8 cellular contexts compared by ENCODE assay signal in the genomic region with DNA sequence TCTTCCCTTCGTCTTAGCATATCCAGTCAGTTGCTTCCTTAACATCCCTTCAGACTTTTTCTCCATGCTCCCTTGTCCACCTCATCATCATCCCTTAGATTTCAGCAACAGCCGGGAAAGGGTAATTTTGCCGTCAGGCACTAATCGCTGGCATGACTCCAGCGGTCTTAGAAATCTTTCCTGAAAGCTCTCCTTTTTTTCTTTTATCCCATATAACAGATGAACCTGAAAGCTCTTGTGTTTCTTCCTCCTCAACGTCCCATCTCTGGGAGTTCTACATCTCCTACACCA. TPM values are rescaled to one million over a fixed set of nuclear protein-coding genes. Genes with fewer than 3 reads are reported as not detected.
DNase-seq lines count a peak whose midpoint lies in the region; ATAC-seq, FAIRE-seq and TF ChIP-seq lines count a peak whose summit lies in the region.

No MANE protein-coding gene starts in this region.

- H3K27ac Mint-ChIP-seq in WTC11, result no peak overlapping the region

- peak overlapping the region; percentile 100 for H3K27ac ChIP-seq in rectal smooth muscle tissue (ENCODE audit: low read depth, low read length)

- no peaks in the 10 kb centered on the region for H3K9me3 ChIP-seq in NT2/D1 (ENCODE audit: insufficient read depth, low read length)

- ATAC-seq in HG03097 (IDR thresholded peaks at IDR 0.05; ENCODE audit: low FRiP score, unreplicated experiment), result no peak
- ATAC-seq in WTC11, result no peak

- no peak for TF ChIP-seq CTCF in WTC11 (IDR thresholded peaks at IDR 0.05)

- POLR2A ChIA-PET in WTC11 (lab: Charles Lee), result interaction anchor here (1.2 to 6.1 kb wide), 8 partner anchors 11 to 274 kb away, joined by 3 to 42 read pairs (median 17); partner anchors contain the start of genes BOLA1, OTUD7B and SF3B4

- no peaks in the 10 kb centered on the region for H3K27me3 Mint-ChIP-seq in WTC11 (ENCODE audit: low read depth)

- no peak overlapping the region for H3K4me3 Mint-ChIP-seq in WTC11

- H3K4me3 ChIP-seq in NT2/D1 (ENCODE audit: insufficient read length, low read depth) (peak overlapping the region; percentile 64), rectal smooth muscle tissue (ENCODE audit: low read length) (peak overlapping the region; percentile 91)

- H3K9ac ChIP-seq in NT2/D1 (ENCODE audit: insufficient read length, low read depth) (peak overlapping the region; percentile 80), rectal smooth muscle tissue (ENCODE audit: low read length) (no peak overlapping the region)

- no peaks in the 10 kb centered on the region for H3K4me1 ChIP-seq in NT2/D1 (ENCODE audit: insufficient read depth, insufficient read length)
- peaks cover 7% of the 10 kb centered on the region for H3K4me1 ChIP-seq in rectal smooth muscle tissue (ENCODE audit: control insufficient read depth, insufficient read depth, low read length)

- H3K27me3 ChIP-seq in NT2/D1 (ENCODE audit: insufficient read depth, insufficient read length) (no peaks in the 10 kb centered on the region), rectal smooth muscle tissue (ENCODE audit: control insufficient read depth, insufficient read depth, low read length) (no peaks in the 10 kb centered on the region)

- H3K36me3 Mint-ChIP-seq in WTC11, result no peaks in the 10 kb centered on the region

- H3K36me3 ChIP-seq in NT2/D1 (ENCODE audit: insufficient read depth, insufficient read length, low read length), result no peaks in the 10 kb centered on the region
- peaks cover 3% of the 10 kb centered on the region for H3K36me3 ChIP-seq in rectal smooth muscle tissue (ENCODE audit: control insufficient read depth, insufficient read depth, low read length)

- DNase-seq in ELR (ENCODE audit: low read depth), result peak; percentile 73
- no peak for DNase-seq in NT2/D1 (ENCODE audit: low read depth, low spot score)
- peak; percentile 47 for DNase-seq in fibroblast of gingiva (ENCODE audit: low read depth)
- DNase-seq in WTC11 (ENCODE audit: low spot score), result no peak
- no peak for DNase-seq in GM03348 (ENCODE audit: low spot score)
- no peak for DNase-seq in RCC 7860 (ENCODE audit: low spot score)

- CTCF ChIA-PET in WTC11 (lab: Charles Lee), result interaction anchor here (0.6 to 3.0 kb wide), 7 partner anchors 11 to 298 kb away, joined by 3 to 25 read pairs (median 5); no protein-coding TSS in a partner anchor

- peaks cover 4% of the 10 kb centered on the region for H3K4me1 Mint-ChIP-seq in WTC11

- H3K9me3 Mint-ChIP-seq in WTC11, result no peaks in the 10 kb centered on the region

- no peak for FAIRE-seq in RCC 7860 (lab: Jason Lieb, UNC)

TF ChIP-seq in WTC11, 78 proteins besides CTCF, POLR2A, EP300 and RAD21 (continues in another document):
- no peak for TF ChIP-seq JAZF1 (CRISPR knock-in tag; IDR thresholded peaks at IDR 0.05)
- no peak for TF ChIP-seq USF2 (CRISPR knock-in tag; IDR thresholded peaks at IDR 0.05)
- TF ChIP-seq CDX4 (CRISPR knock-in tag; IDR thresholded peaks at IDR 0.05; ENCODE audit: borderline replicate concordance), result no peak
- no peak for TF ChIP-seq FOXJ3 (CRISPR knock-in tag; IDR thresholded peaks at IDR 0.05; ENCODE audit: borderline replicate concordance)
- no peak for TF ChIP-seq AR (CRISPR knock-in tag; IDR thresholded peaks at IDR 0.05)
- TF ChIP-seq ZNF423 (CRISPR knock-in tag; IDR thresholded peaks at IDR 0.05), result no peak
- TF ChIP-seq, protein P1, sequence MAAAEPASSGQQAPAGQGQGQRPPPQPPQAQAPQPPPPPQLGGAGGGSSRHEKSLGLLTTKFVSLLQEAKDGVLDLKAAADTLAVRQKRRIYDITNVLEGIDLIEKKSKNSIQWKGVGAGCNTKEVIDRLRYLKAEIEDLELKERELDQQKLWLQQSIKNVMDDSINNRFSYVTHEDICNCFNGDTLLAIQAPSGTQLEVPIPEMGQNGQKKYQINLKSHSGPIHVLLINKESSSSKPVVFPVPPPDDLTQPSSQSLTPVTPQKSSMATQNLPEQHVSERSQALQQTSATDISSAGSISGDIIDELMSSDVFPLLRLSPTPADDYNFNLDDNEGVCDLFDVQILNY (CRISPR knock-in tag; IDR thresholded peaks at IDR 0.05), result no peak
- TF ChIP-seq TEAD1 (CRISPR knock-in tag; IDR thresholded peaks at IDR 0.05), result no peak
- TF ChIP-seq USF1 (CRISPR knock-in tag; IDR thresholded peaks at IDR 0.05), result no peak
- no peak for TF ChIP-seq CREM (CRISPR knock-in tag; IDR thresholded peaks at IDR 0.05)
- TF ChIP-seq ZNF263 (CRISPR knock-in tag; IDR thresholded peaks at IDR 0.05; ENCODE audit: low read depth), result no peak
- TF ChIP-seq, protein P2, sequence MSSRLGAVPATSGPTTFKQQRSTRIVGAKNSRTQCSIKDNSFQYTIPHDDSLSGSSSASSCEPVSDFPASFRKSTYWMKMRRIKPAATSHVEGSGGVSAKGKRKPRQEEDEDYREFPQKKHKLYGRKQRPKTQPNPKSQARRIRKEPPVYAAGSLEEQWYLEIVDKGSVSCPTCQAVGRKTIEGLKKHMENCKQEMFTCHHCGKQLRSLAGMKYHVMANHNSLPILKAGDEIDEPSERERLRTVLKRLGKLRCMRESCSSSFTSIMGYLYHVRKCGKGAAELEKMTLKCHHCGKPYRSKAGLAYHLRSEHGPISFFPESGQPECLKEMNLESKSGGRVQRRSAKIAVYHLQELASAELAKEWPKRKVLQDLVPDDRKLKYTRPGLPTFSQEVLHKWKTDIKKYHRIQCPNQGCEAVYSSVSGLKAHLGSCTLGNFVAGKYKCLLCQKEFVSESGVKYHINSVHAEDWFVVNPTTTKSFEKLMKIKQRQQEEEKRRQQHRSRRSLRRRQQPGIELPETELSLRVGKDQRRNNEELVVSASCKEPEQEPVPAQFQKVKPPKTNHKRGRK (CRISPR knock-in tag; IDR thresholded peaks at IDR 0.05; ENCODE audit: borderline replicate concordance), result no peak
- TF ChIP-seq MAX (CRISPR knock-in tag; IDR thresholded peaks at IDR 0.05), result no peak
- TF ChIP-seq FOXP4 (CRISPR knock-in tag; IDR thresholded peaks at IDR 0.05), result no peak

RNA-seq across cellular contexts. Expression of gene BOLA1, which starts 10.4 kb away (rescaled TPM):
- 15.3 to 19.5 TPM (median 15.4 TPM) in 3 replicates for total RNA-seq in WTC11 (2021)

RNA-seq across cellular contexts. Expression of gene SV2A, which starts 28.7 kb away (rescaled TPM):
- 36.5 to 47.1 TPM (median 38.3 TPM) in 3 replicates for total RNA-seq in WTC11 (2021)

RNA-seq across cellular contexts. Expression of gene SF3B4, which starts 38.7 kb away (rescaled TPM):
- total RNA-seq in WTC11 (2021), result 83.0 to 90.1 TPM (median 84.7 TPM) in 3 replicates

RNA-seq across cellular contexts. Expression of gene MTMR11, which starts 47.7 kb away (rescaled TPM):
- 7.1 to 7.8 TPM (median 7.5 TPM) in 3 replicates for total RNA-seq in WTC11 (2021)

Comparison
In these comparisons a context has a peak if more than half of its experiments do, and no peak if none do; other contexts are left out.
1. DNase-seq: peak in ELR (single experiment) and fibroblast of gingiva (single experiment); none in NT2/D1 (single experiment), WTC11 (single experiment), GM03348 (single experiment) and RCC 7860 (single experiment).